ENCODE assay signal across 16 cellular contexts in the genomic region with DNA sequence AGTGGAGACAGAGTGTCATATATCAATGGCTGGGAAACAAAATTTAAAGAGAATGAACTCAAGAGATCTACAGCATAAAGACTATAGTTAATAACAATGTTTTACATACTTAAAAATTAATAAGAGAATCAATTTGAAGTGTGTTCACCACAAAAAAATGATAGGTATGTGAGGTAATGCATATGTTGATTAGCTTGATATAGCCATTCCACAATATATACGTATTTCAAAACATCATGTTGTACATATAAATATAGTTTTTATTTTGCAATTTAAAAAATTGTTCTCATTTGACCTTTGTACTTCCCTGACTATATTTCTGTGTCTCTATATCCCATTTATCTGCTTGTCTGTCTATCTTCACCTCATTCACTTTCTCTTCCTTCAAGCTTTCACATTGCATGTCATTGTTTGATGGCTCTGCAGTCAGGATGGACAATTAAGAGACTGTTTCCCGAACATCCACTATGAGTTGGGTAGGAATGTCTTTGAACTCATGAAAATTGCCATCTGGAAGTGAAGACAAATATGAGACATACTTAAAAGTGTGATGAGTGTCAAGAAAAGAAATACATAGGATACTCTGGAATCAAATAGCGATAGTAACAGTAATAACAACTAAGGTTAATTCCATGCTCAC.
DNase-seq lines count a peak whose midpoint lies in the region; ATAC-seq, FAIRE-seq and TF ChIP-seq lines count a peak whose summit lies in the region.
"Had no signal": no experiment of that assay in that cellular context is flagged by ENCODE, and none has a peak within 500 bp of the region (broad histone marks: within the 10 kb centered on the region; RNA-seq: fewer than 3 reads in every experiment).

No MANE protein-coding gene starts in this region.

- no TSS peak for BruUV-seq in IMR-90 (replicated peaks; lab: Mats Ljungman, UMichigan)

- H3K18ac ChIP-seq in IMR-90 (ENCODE audit: low read depth, low read length) (peak overlapping the region; percentile 92), mesenchymal stem cell (ENCODE audit: low read depth in 1 of 2, low read length in 2 of 2) (no peak overlapping the region)

- H3K4ac ChIP-seq in IMR-90 (ENCODE audit: low read depth, low read length) (peak overlapping the region; percentile 84; the same call in 1 of the 2 replicates), mesenchymal stem cell (ENCODE audit: low read depth in 1 of 2, low read length in 2 of 2) (no peak overlapping the region)

- no peaks in the 10 kb centered on the region for H3K36me3 ChIP-seq in ACC112 (ENCODE audit: insufficient read depth, low read length)
- H3K36me3 ChIP-seq in IMR-90 (ENCODE audit: control insufficient read depth, insufficient read depth, low read length), result no peaks in the 10 kb centered on the region
- H3K36me3 ChIP-seq in brain microvascular endothelial cell (replicated peaks), result no peaks in the 10 kb centered on the region
- H3K36me3 ChIP-seq in mesenchymal stem cell (ENCODE audit: control insufficient read depth in 1 of 2, insufficient read depth in 2 of 2, low read depth in 1 of 2, low read length in 2 of 2), result no peaks in the 10 kb centered on the region
- H3K36me3 ChIP-seq in WERI-Rb-1, result no peaks in the 10 kb centered on the region

- H3K79me1 ChIP-seq in IMR-90 (ENCODE audit: low read depth in 1 of 2, low read length in 2 of 2) (no peaks in the 10 kb centered on the region), mesenchymal stem cell (replicated peaks; ENCODE audit: low read length, poor library complexity, severe bottlenecking) (no peaks in the 10 kb centered on the region)

- CTCF ChIA-PET in IMR-90 (lab: Yijun Ruan, JAX), result interaction anchor here (0.7 kb wide), 1 partner anchor 52 kb away, joined by 3 read pairs; no protein-coding TSS in a partner anchor

- FAIRE-seq in GM12891 (lab: Jason Lieb, UNC), result no peak

- peak overlapping the region; percentile 57 to 91 for H4K8ac ChIP-seq in IMR-90 (ENCODE audit: low read depth in 2 of 2, low read length in 2 of 2)
- H4K8ac ChIP-seq in mesenchymal stem cell (ENCODE audit: low read length), result no peak overlapping the region

- in situ Hi-C loops in IMR-90 (cut with MboI; ENCODE audit: low sequenced_read_pairs) (no loop called here), brain microvascular endothelial cell (cut with HindIII; ENCODE audit: low pct_ligation_motif_present, low sequenced_read_pairs) (no loop called here)

- POLR2A ChIA-PET in IMR-90 (lab: Charles Lee; ENCODE audit: unreplicated experiment), result interaction anchor here (1.6 kb wide), 1 partner anchor 617 kb away, joined by 4 read pairs; the partner anchor contains the start of gene PLK2

- no peak for DNase-seq in IMR-90
- no peak for DNase-seq in brain microvascular endothelial cell
- DNase-seq in mesenchymal stem cell, result no peak
- no peak for DNase-seq in GM12891 (ENCODE audit: insufficient read length, low spot score)
- no peak for DNase-seq in HK-2 (ENCODE audit: unreplicated experiment)
- DNase-seq in WERI-Rb-1, result no peak
- DNase-seq: activated CD4-positive, alpha-beta T cell treated with anti-CD3 and anti-CD28 coated beads, Interleukin-2, amount 50 U/mL, for 1 hour; activated T-cell treated with anti-CD3 and anti-CD28 coated beads, Interleukin-2, amount 50 U/mL, for 24 hours; CD8-positive, alpha-beta memory T cell; hypothalamus; NCI-H1694 treated with DMSO at 0.1 percent for 48 hours; NCI-H446 treated with DMSO at 0.1 percent for 48 hours; stimulated activated naive CD8-positive, alpha-beta T cell treated with anti-CD3 and anti-CD28 coated beads, Interleukin-15, amount 100 ng/mL, for 72 hours had no signal

- H2BK15ac ChIP-seq in IMR-90 (ENCODE audit: low read depth, low read length) (peak overlapping the region; percentile 67), mesenchymal stem cell (ENCODE audit: low read depth, poor library complexity, severe bottlenecking) (no peak overlapping the region)

- H3K14ac ChIP-seq in IMR-90 (replicated peaks; ENCODE audit: low read depth, low read length) (peak overlapping the region; percentile 84), mesenchymal stem cell (ENCODE audit: low read length in 2 of 2) (no peak overlapping the region)

- ATAC-seq in IMR-90 (ENCODE audit: low read depth) (no peak), GM21367 (IDR thresholded peaks at IDR 0.05; ENCODE audit: unreplicated experiment) (no peak)
- ATAC-seq: activated naive CD4-positive, alpha-beta T cell treated with anti-CD3 and anti-CD28 coated beads, Interleukin-2, amount 50 U/mL, for 72 hours; stimulated activated naive CD8-positive, alpha-beta T cell treated with anti-CD3 and anti-CD28 coated beads, Interleukin-15, amount 100 ng/mL, for 72 hours had no signal

- peak overlapping the region; percentile 36 for H3K4me3 ChIP-seq in ACC112 (ENCODE audit: low read depth, low read length)
- H3K4me3 ChIP-seq in IMR-90 (ENCODE audit: insufficient read depth, low read depth, low read length), result no peak overlapping the region
- no peak overlapping the region for H3K4me3 ChIP-seq in brain microvascular endothelial cell (ENCODE audit: low read depth, low read length)
- peak overlapping the region in 1 of 2 experiments; percentile 53 for H3K4me3 ChIP-seq in mesenchymal stem cell (ENCODE audit: insufficient read depth in 1 of 2, low read depth in 1 of 2, low read length in 2 of 2)
- no peak overlapping the region for H3K4me3 ChIP-seq in WERI-Rb-1 (ENCODE audit: low read depth, low read length)

- TF ChIP-seq POLR2A in IMR-90 (IDR thresholded peaks at IDR 0.05; ENCODE audit: low read depth, low read length) (no peak), GM12891 (IDR thresholded peaks at IDR 0.05; ENCODE audit: low read depth, low read length) (no peak)

- H2AK9ac ChIP-seq in IMR-90 (replicated peaks; ENCODE audit: low read depth, low read length, poor library complexity), result no peak overlapping the region

- H3K79me2 ChIP-seq in ACC112 (ENCODE audit: control insufficient read depth, insufficient read depth, low read length, unreplicated experiment), result no peaks in the 10 kb centered on the region

- peak overlapping the region; percentile 86 for H2AK5ac ChIP-seq in IMR-90 (ENCODE audit: low read depth, low read length)
- H2AK5ac ChIP-seq in mesenchymal stem cell (ENCODE audit: low read length, severe bottlenecking), result no peak overlapping the region

- peak overlapping the region; percentile 97 for H2BK20ac ChIP-seq in IMR-90 (ENCODE audit: low read depth, low read length)

- peak overlapping the region; percentile 85 for H4K5ac ChIP-seq in IMR-90 (ENCODE audit: low read depth, low read length)

- H3K9ac ChIP-seq in IMR-90 (ENCODE audit: low read depth, low read length) (no peak overlapping the region; the same call in 1 of the 2 replicates), mesenchymal stem cell (ENCODE audit: low read length) (peak overlapping the region; percentile 64)

- no peak for TF ChIP-seq RAD21 in IMR-90 (IDR thresholded peaks at IDR 0.05; ENCODE audit: low read length)

- H3K23ac ChIP-seq in IMR-90 (ENCODE audit: low read depth, low read length) (peak overlapping the region; percentile 74; the same call in 1 of the 2 replicates), mesenchymal stem cell (ENCODE audit: low read length in 2 of 2) (no peak overlapping the region)

- H3K4me2 ChIP-seq in IMR-90 (ENCODE audit: low read depth, low read length) (no peak overlapping the region), mesenchymal stem cell (ENCODE audit: low read length, poor library complexity, severe bottlenecking) (no peak overlapping the region)

- peak overlapping the region; percentile 53 for H4K91ac ChIP-seq in IMR-90 (ENCODE audit: insufficient read depth, low read depth, low read length)
- no peak overlapping the region for H4K91ac ChIP-seq in mesenchymal stem cell (ENCODE audit: low read length)

- peaks cover 4% of the 10 kb centered on the region; the same call in 1 of the 2 replicates for H3K9me1 ChIP-seq in IMR-90 (ENCODE audit: insufficient read depth, low read length)

- H3K56ac ChIP-seq in IMR-90 (ENCODE audit: extremely low read depth, insufficient read depth, low read length), result peak overlapping the region; percentile 76; the same call in 1 of the 2 replicates

- dilution Hi-C loops in IMR-90 (cut with HindIII; ENCODE audit: low sequenced_read_pairs, unreplicated experiment), result no loop called here

- no peaks in the 10 kb centered on the region for H4K20me1 ChIP-seq in IMR-90 (ENCODE audit: insufficient read depth, low read length)

- TF ChIP-seq CTCF in IMR-90 (conservative IDR thresholded peaks at IDR 0.05; ENCODE audit: low read depth, low read length) (no peak), brain microvascular endothelial cell (IDR thresholded peaks at IDR 0.05; ENCODE audit: low read depth, low read length, missing control alignments) (no peak), WERI-Rb-1 (IDR thresholded peaks at IDR 0.05; ENCODE audit: low read depth, low read length) (no peak)

- H3K9me3 ChIP-seq in IMR-90 (ENCODE audit: control insufficient read depth, insufficient read depth, low read length), result no peaks in the 10 kb centered on the region
- H3K9me3 ChIP-seq in mesenchymal stem cell (ENCODE audit: control insufficient read depth, low read length), result no peaks in the 10 kb centered on the region
- H3K9me3 ChIP-seq in WERI-Rb-1 (ENCODE audit: severe bottlenecking), result no peaks in the 10 kb centered on the region

- H2AFZ ChIP-seq in ACC112 (ENCODE audit: low read length, unreplicated experiment) (peak overlapping the region; percentile 31), IMR-90 (replicated peaks; ENCODE audit: low read length, poor library complexity) (no peak overlapping the region), mesenchymal stem cell (ENCODE audit: low read depth, low read length) (no peak overlapping the region)

- intact Hi-C loops in IMR-90 (cut with micrococcal nuclease), result no loop called here

- H2BK5ac ChIP-seq in IMR-90 (ENCODE audit: low read depth, low read length, poor library complexity, severe bottlenecking) (peak overlapping the region; percentile 94), mesenchymal stem cell (ENCODE audit: low read depth, low read length, poor library complexity, severe bottlenecking) (peak overlapping the region; percentile 82)

- no peak overlapping the region for H2BK12ac ChIP-seq in mesenchymal stem cell (ENCODE audit: low read length in 2 of 2)

- WGBS in IMR-90 (ENCODE audit: extremely low coverage in 2 of 2, insufficient read length in 1 of 2), 2 experiments, result no CpG with 5 or more reads among the region's 3 CpGs
- 24% methylated on average over 1 of the region's 3 CpGs for WGBS in mesenchymal stem cell

- H2BK120ac ChIP-seq in IMR-90 (ENCODE audit: low read depth, low read length) (peak overlapping the region; percentile 97), mesenchymal stem cell (ENCODE audit: low read depth, low read length) (no peak overlapping the region)

- H3K27ac ChIP-seq in ACC112 (ENCODE audit: low read depth, low read length), result peak overlapping the region; percentile 70
- H3K27ac ChIP-seq in IMR-90 (ENCODE audit: insufficient read depth, low read length), result peak overlapping the region; percentile 20; the same call in 1 of the 2 replicates
- peak overlapping the region; percentile 93 for H3K27ac ChIP-seq in brain microvascular endothelial cell
- peak overlapping the region; percentile 99 for H3K27ac ChIP-seq in mesenchymal stem cell (ENCODE audit: low read length, poor library complexity, severe bottlenecking)
- H3K27ac ChIP-seq in WERI-Rb-1, result no peak overlapping the region

- peaks cover 47% of the 10 kb centered on the region for H3K4me1 ChIP-seq in ACC112 (ENCODE audit: control insufficient read depth, insufficient read depth, low read length, unreplicated experiment)
- H3K4me1 ChIP-seq in IMR-90 (ENCODE audit: control insufficient read depth, insufficient read depth, low read length), result peaks cover 17% of the 10 kb centered on the region
- peaks cover 2% of the 10 kb centered on the region for H3K4me1 ChIP-seq in mesenchymal stem cell (ENCODE audit: control insufficient read depth, insufficient read depth, low read depth, low read length)

- H3K27me3 ChIP-seq in ACC112 (ENCODE audit: insufficient read depth, low read length) (no peaks in the 10 kb centered on the region), IMR-90 (ENCODE audit: control insufficient read depth, insufficient read depth, low read length) (no peaks in the 10 kb centered on the region), brain microvascular endothelial cell (replicated peaks) (no peaks in the 10 kb centered on the region), mesenchymal stem cell (ENCODE audit: control insufficient read depth in 1 of 2, insufficient read depth in 1 of 2, low read length in 2 of 2) (no peaks in the 10 kb centered on the region), WERI-Rb-1 (ENCODE audit: insufficient read depth, low read depth, severe bottlenecking) (no peaks in the 10 kb centered on the region)
